In genomic region chr14:64745511-64746041, GRCh38 we compare ENCODE assay signal across 12 cellular contexts. TPM values are rescaled to one million over a fixed set of nuclear protein-coding genes. Genes with fewer than 3 reads are reported as not detected.
DNase-seq lines count a peak whose midpoint lies in the region; ATAC-seq and TF ChIP-seq lines count a peak whose summit lies in the region.
"Had no signal": no experiment of that assay in that cellular context is flagged by ENCODE, and none has a peak within 500 bp of the region (broad histone marks: within the 10 kb centered on the region; RNA-seq: fewer than 3 reads in every experiment).

No MANE protein-coding gene starts in this region.

- peaks cover 4% of the 10 kb centered on the region for H3K36me3 Mint-ChIP-seq in glutamatergic neuron (ENCODE audit: unreplicated experiment)
- H3K36me3 Mint-ChIP-seq in activated naive CD8-positive, alpha-beta T cell treated with anti-CD3 and anti-CD28 coated beads for 36 hours = no peaks in the 10 kb centered on the region
- H3K36me3 Mint-ChIP-seq: activated naive CD8-positive, alpha-beta T cell had no signal

- no TSS peak for BruUV-seq in PC-9 (replicated peaks; lab: Mats Ljungman, UMichigan)

- POLR2A ChIA-PET in PC-9 (lab: Charles Lee; ENCODE audit: unreplicated experiment) = no interaction called here

- no peaks in the 10 kb centered on the region for H3K9me2 ChIP-seq in PC-9 (ENCODE audit: insufficient read depth)

- TF ChIP-seq CTCF in epithelial cell of esophagus (IDR thresholded peaks at IDR 0.05; ENCODE audit: insufficient read depth, low read depth, low read length, missing control alignments) (peak; percentile 22), lower lobe of right lung (IDR thresholded peaks at IDR 0.05) (no peak), PC-9 (conservative IDR thresholded peaks at IDR 0.05) (no peak), glutamatergic neuron (IDR thresholded peaks at IDR 0.05; ENCODE audit: partially characterized antibody, unreplicated experiment) (no peak)

- ATAC-seq in lower lobe of right lung = peak; percentile 13

- no peak overlapping the region for H3K27ac Mint-ChIP-seq in glutamatergic neuron (ENCODE audit: unreplicated experiment)
- H3K27ac Mint-ChIP-seq in activated naive CD8-positive, alpha-beta T cell treated with anti-CD3 and anti-CD28 coated beads for 36 hours = no peak overlapping the region
- H3K27ac Mint-ChIP-seq: activated naive CD8-positive, alpha-beta T cell had no signal

- no peak overlapping the region for H3K4me2 ChIP-seq in PC-9

- H3K4me1 ChIP-seq in lower lobe of right lung (peaks cover 18% of the 10 kb centered on the region), PC-9 (replicated peaks; ENCODE audit: insufficient read depth) (no peaks in the 10 kb centered on the region)

- intact Hi-C loops in lower lobe of right lung (cut with DNase I) (no loop called here), PC-9 (cut with micrococcal nuclease; ENCODE audit: unreplicated experiment) (no loop called here)

- H3F3A ChIP-seq in PC-9 (ENCODE audit: insufficient read depth, low read depth) = peaks cover 8% of the 10 kb centered on the region; the same call in 1 of the 2 replicates

- CTCF ChIA-PET in PC-9 (lab: Charles Lee) = interaction anchor here (0.6 kb wide), 1 partner anchor 147 kb away, joined by 4 read pairs; no protein-coding TSS in a partner anchor

- no peaks in the 10 kb centered on the region for H3K27me3 Mint-ChIP-seq in glutamatergic neuron (ENCODE audit: unreplicated experiment)
- no peaks in the 10 kb centered on the region for H3K27me3 Mint-ChIP-seq in activated naive CD8-positive, alpha-beta T cell treated with anti-CD3 and anti-CD28 coated beads for 36 hours
- H3K27me3 Mint-ChIP-seq: activated naive CD8-positive, alpha-beta T cell had no signal

- H3K4me3 ChIP-seq in epithelial cell of esophagus (ENCODE audit: low read length) (no peak overlapping the region), lower lobe of right lung (no peak overlapping the region), PC-9 (no peak overlapping the region)

- H3K36me3 ChIP-seq in lower lobe of right lung (peaks cover 41% of the 10 kb centered on the region), PC-9 (ENCODE audit: low read depth) (peaks cover 13% of the 10 kb centered on the region; the same call in 1 of the 2 replicates)

- H2AFZ ChIP-seq in PC-9 = no peak overlapping the region

- peaks cover 6% of the 10 kb centered on the region for H3K9me3 Mint-ChIP-seq in glutamatergic neuron (ENCODE audit: unreplicated experiment)
- no peaks in the 10 kb centered on the region for H3K9me3 Mint-ChIP-seq in activated naive CD8-positive, alpha-beta T cell treated with anti-CD3 and anti-CD28 coated beads for 36 hours

- H3K27me3 ChIP-seq in lower lobe of right lung (ENCODE audit: low read depth) (no peaks in the 10 kb centered on the region), PC-9 (ENCODE audit: insufficient read depth, low read depth) (no peaks in the 10 kb centered on the region)

- H3K79me2 ChIP-seq in PC-9 (ENCODE audit: low read depth) = no peaks in the 10 kb centered on the region

- DNase-seq in M059J (ENCODE audit: low read depth) (peak; percentile 29), epithelial cell of esophagus (ENCODE audit: low read depth) (no peak), lower lobe of right lung (no peak), superior temporal gyrus (ENCODE audit: extremely low spot score) (peak; percentile 67), PC-9 (no peak), glutamatergic neuron (no peak), SHP77 treated with DMSO at 0.1 percent for 48 hours (lab: John Stamatoyannopoulos, UW) (no peak)
- no peak for DNase-seq in activated naive CD8-positive, alpha-beta T cell treated with anti-CD3 and anti-CD28 coated beads for 36 hours
- DNase-seq: NCI-H510A treated with DMSO at 0.1 percent for 48 hours; stimulated activated CD4-positive, alpha-beta T cell treated with anti-CD3 and anti-CD28 coated beads, Interleukin-15, amount 100 ng/mL, for 24 hours; T1000 had no signal

- H3K4me1 Mint-ChIP-seq in glutamatergic neuron (ENCODE audit: low read depth, unreplicated experiment) = peaks cover 4% of the 10 kb centered on the region
- H3K4me1 Mint-ChIP-seq in activated naive CD8-positive, alpha-beta T cell treated with anti-CD3 and anti-CD28 coated beads for 36 hours = no peaks in the 10 kb centered on the region

- no peaks in the 10 kb centered on the region for H3K9me3 ChIP-seq in lower lobe of right lung
- no peaks in the 10 kb centered on the region for H3K9me3 ChIP-seq in PC-9 (ENCODE audit: insufficient read depth, low read depth)

- no peak overlapping the region for H3K4me3 Mint-ChIP-seq in glutamatergic neuron (ENCODE audit: unreplicated experiment)
- H3K4me3 Mint-ChIP-seq in activated naive CD8-positive, alpha-beta T cell treated with anti-CD3 and anti-CD28 coated beads for 36 hours = no peak overlapping the region
- H3K4me3 Mint-ChIP-seq: activated naive CD8-positive, alpha-beta T cell had no signal

- H3K27ac ChIP-seq in lower lobe of right lung (no peak overlapping the region), PC-9 (no peak overlapping the region)

- no peaks in the 10 kb centered on the region for H4K20me1 ChIP-seq in PC-9 (ENCODE audit: insufficient read depth)

RNA-seq across cellular contexts. Expression of gene PLEKHG3, which starts 41.4 kb away (rescaled TPM):
- 6.8 and 13.8 TPM in 2 replicates for total RNA-seq in M059J (2014; rRNA removed; shearing (Covaris generic))
- 33.1 TPM for total RNA-seq in lower lobe of right lung
- 59.3 and 61.7 TPM in 2 replicates for total RNA-seq in PC-9 (2021)
- 10.1 TPM for total RNA-seq in glutamatergic neuron (ENCODE audit: unreplicated experiment)
- under 1 TPM in 1 of 2 experiments, not detected in 1; 0.12 TPM for total RNA-seq in activated naive CD8-positive, alpha-beta T cell treated with anti-CD3 and anti-CD28 coated beads for 36 hours

Comparison
In these comparisons a context has a peak if more than half of its experiments do, and no peak if none do; other contexts are left out.
1. DNase-seq: peak in M059J (single experiment) and superior temporal gyrus (single experiment); none in epithelial cell of esophagus (single experiment), lower lobe of right lung (single experiment), PC-9 (0 of 2), glutamatergic neuron (single experiment), SHP77 treated with DMSO at 0.1 percent for 48 hours (single experiment) and activated naive CD8-positive, alpha-beta T cell treated with anti-CD3 and anti-CD28 coated beads for 36 hours (single experiment).